Comparison of ENCODE assay signal across 16 cellular contexts in genomic region chr15:31381801-31382692, GRCh38. TPM values are rescaled to one million over a fixed set of nuclear protein-coding genes. Genes with fewer than 3 reads are reported as not detected.
A peak's percentile ranks its signal among the peaks of the same experiment; 100 is the strongest.
DNase-seq lines count a peak whose midpoint lies in the region; ATAC-seq, FAIRE-seq and TF ChIP-seq lines count a peak whose summit lies in the region.
"Had no signal": no experiment of that assay in that cellular context is flagged by ENCODE, and none has a peak within 500 bp of the region (broad histone marks: within the 10 kb centered on the region; RNA-seq: fewer than 3 reads in every experiment).

No MANE protein-coding gene starts in this region.

- no peak for TF ChIP-seq POLR2A in K562 (conservative IDR thresholded peaks at IDR 0.05)

- no peak overlapping the region for H3K27ac ChIP-seq in K562 (ENCODE audit: extremely low read depth, low read depth, low read length)
- H3K27ac ChIP-seq in substantia nigra (ENCODE audit: low read depth, low read length, poor library complexity, severe bottlenecking): peak overlapping the region; percentile 26
- H3K27ac ChIP-seq: ovary had no signal

- POLR2A ChIA-PET in K562 (lab: Yijun Ruan, JAX): interaction anchor here (1.0 kb wide), 1 partner anchor 12 kb away, joined by 3 read pairs; no protein-coding TSS in a partner anchor

- in situ Hi-C loops in K562 (cut with MboI): no loop called here

- TF ChIP-seq RAD21 in K562 (CRISPR knock-in tag; conservative IDR thresholded peaks at IDR 0.05 in 1 of 2, IDR thresholded peaks at IDR 0.05 in 1 of 2): no peak

- no TSS peak for BruUV-seq in K562 (replicated peaks; lab: Mats Ljungman, UMichigan)

- no peaks in the 10 kb centered on the region for H3K27me3 Mint-ChIP-seq in activated naive CD4-positive, alpha-beta T cell treated with anti-CD3 and anti-CD28 coated beads, Interleukin-2, amount 10 ng/mL, durations not matched to agents 7 days and 5 days

- CTCF ChIA-PET in activated naive CD4-positive, alpha-beta T cell treated with anti-CD3 and anti-CD28 coated beads, Interleukin-2, amount 10 ng/mL, durations not matched to agents 7 days and 5 days (lab: Charles Lee): interaction anchor here (1.0 to 1.3 kb wide), 3 partner anchors 17 to 108 kb away, joined by 3 to 4 read pairs (median 3); no protein-coding TSS in a partner anchor
- CTCF ChIA-PET in K562 (lab: Yijun Ruan, JAX; ENCODE audit: low intra/inter-chr PET ratio): no interaction called here

- no peaks in the 10 kb centered on the region for H3K9me1 ChIP-seq in K562 (ENCODE audit: control insufficient read depth, insufficient read depth, low read length)

- no peak for DNase-seq in activated naive CD4-positive, alpha-beta T cell treated with anti-CD3 and anti-CD28 coated beads, Interleukin-2, amount 10 ng/mL, durations not matched to agents 7 days and 5 days
- DNase-seq in activated naive CD4-positive, alpha-beta T cell treated with Interleukin-2 at 50 U/mL for 16 hours: no peak
- DNase-seq in K562 (ENCODE audit: extremely low read depth in 1 of 4, low spot score in 3 of 4): no peak
- peak; percentile 59 for DNase-seq in left lobe of liver (ENCODE audit: low spot score)
- DNase-seq in substantia nigra (lab: John Stamatoyannopoulos, UW): no peak
- DNase-seq in NOMO-1 treated with DMSO at 0.1 percent for 48 hours (lab: John Stamatoyannopoulos, UW; ENCODE audit: unreplicated experiment): no peak
- no peak for DNase-seq in NCI-H446 (lab: John Stamatoyannopoulos, UW)
- no peak for DNase-seq in stimulated activated CD4-positive, alpha-beta T cell treated with anti-CD3 and anti-CD28 coated beads, Interleukin-15, amount 100 ng/mL, for 24 hours
- DNase-seq: DMS153, hippocampal formation, mesenchymal stem cell, MV-4-11 had no signal

- H3K4me1 Mint-ChIP-seq in activated naive CD4-positive, alpha-beta T cell treated with anti-CD3 and anti-CD28 coated beads, Interleukin-2, amount 10 ng/mL, durations not matched to agents 7 days and 5 days: peaks cover 65% of the 10 kb centered on the region

- FAIRE-seq in K562 (lab: Jason Lieb, UNC): no peak
- FAIRE-seq: HTR-8/SVneo had no signal

- no peak overlapping the region for H3K4me2 ChIP-seq in K562 (ENCODE audit: insufficient read depth, low read length)

- TF ChIP-seq CTCF in K562 (IDR thresholded peaks at IDR 0.05 in 2 of 3, conservative IDR thresholded peaks at IDR 0.05 in 1 of 3; ENCODE audit: insufficient read depth in 2 of 3, low read depth in 1 of 3, low read length in 3 of 3): no peak

- H2AFZ ChIP-seq in K562 (ENCODE audit: low read depth, low read length): no peak overlapping the region

- peak; percentile 73 for ATAC-seq in K562
- peak; percentile 68 for ATAC-seq in left lobe of liver

- no peaks in the 10 kb centered on the region for H3K36me3 ChIP-seq in K562 (ENCODE audit: control insufficient read depth, insufficient read depth, low read length)
- H3K36me3 ChIP-seq: cardiac muscle cell, ovary had no signal

- H4K20me1 ChIP-seq in K562 (replicated peaks; ENCODE audit: control insufficient read depth, insufficient read depth, low read length): no peaks in the 10 kb centered on the region

- peaks cover 57% of the 10 kb centered on the region for H3K36me3 Mint-ChIP-seq in activated naive CD4-positive, alpha-beta T cell treated with anti-CD3 and anti-CD28 coated beads, Interleukin-2, amount 10 ng/mL, durations not matched to agents 7 days and 5 days

- peak overlapping the region in 1 of 2 experiments; percentile 52; a peak in 2 of 4 replicates for H3K9ac ChIP-seq in K562 (ENCODE audit: insufficient read depth in 1 of 2, low read depth in 2 of 2, low read length in 2 of 2)

- 38% methylated on average over 10 of the region's 10 CpGs for WGBS in K562 (ENCODE audit: insufficient coverage, low coverage, missing lambda C conversion rate)

- no peaks in the 10 kb centered on the region for H3K9me3 ChIP-seq in K562 (replicated peaks; ENCODE audit: control insufficient read depth, insufficient read depth, low read depth, low read length)
- H3K9me3 ChIP-seq: ovary had no signal

- no peak overlapping the region for H3K4me3 ChIP-seq in K562
- H3K4me3 ChIP-seq: cardiac muscle cell, ovary had no signal

- H3K9me3 Mint-ChIP-seq in activated naive CD4-positive, alpha-beta T cell treated with anti-CD3 and anti-CD28 coated beads, Interleukin-2, amount 10 ng/mL, durations not matched to agents 7 days and 5 days: peaks cover 4% of the 10 kb centered on the region
- H3K9me3 Mint-ChIP-seq: activated T-helper 2 cell treated with anti-CD3 and anti-CD28 coated beads, Interferon-gamma antibody, Interleukin-2, Interleukin-4, amounts not matched to agents 10 μg/mL and 5 μg/mL and 100 μg/mL, durations not matched to agents 14 hours and 24 hours and 36 hours had no signal

- peaks cover 0 to 3% of the 10 kb centered on the region in 2 experiments; a peak in 2 of 5 replicates for H3K27me3 ChIP-seq in K562 (ENCODE audit: control insufficient read depth in 2 of 2, insufficient read depth in 2 of 2, low read length in 2 of 2)
- H3K27me3 ChIP-seq: cardiac muscle cell, ovary had no signal

- intact Hi-C loops in K562 (cut with micrococcal nuclease): no loop called here

- no peak overlapping the region for H3K4me3 Mint-ChIP-seq in activated naive CD4-positive, alpha-beta T cell treated with anti-CD3 and anti-CD28 coated beads, Interleukin-2, amount 10 ng/mL, durations not matched to agents 7 days and 5 days

- H3K27ac Mint-ChIP-seq in activated naive CD4-positive, alpha-beta T cell treated with anti-CD3 and anti-CD28 coated beads, Interleukin-2, amount 10 ng/mL, durations not matched to agents 7 days and 5 days: peak overlapping the region; percentile 28
- H3K27ac Mint-ChIP-seq: activated T-helper 2 cell treated with anti-CD3 and anti-CD28 coated beads, Interferon-gamma antibody, Interleukin-2, Interleukin-4, amounts not matched to agents 10 μg/mL and 5 μg/mL and 100 μg/mL, durations not matched to agents 14 hours and 24 hours and 36 hours had no signal

- H3K4me1 ChIP-seq in K562 (replicated peaks in 1 of 2; ENCODE audit: control insufficient read depth in 2 of 2, insufficient read depth in 2 of 2, low read length in 2 of 2): peaks cover 0 to 12% of the 10 kb centered on the region in 2 experiments; a peak in 3 of 5 replicates

- no peak for TF ChIP-seq EP300 in K562 (IDR thresholded peaks at IDR 0.05; ENCODE audit: low read length)

- H3K79me2 ChIP-seq in K562 (ENCODE audit: control insufficient read depth, insufficient read depth, low read length): no peaks in the 10 kb centered on the region

TF ChIP-seq in K562, 482 proteins besides CTCF, POLR2A, EP300 and RAD21 (continues in another document):
- TF ChIP-seq PBX2 (CRISPR knock-in tag; IDR thresholded peaks at IDR 0.05; ENCODE audit: low read depth): no peak
- TF ChIP-seq PBX2 (tag; conservative IDR thresholded peaks at IDR 0.05; ENCODE audit: low read depth): peak; percentile 63
- TF ChIP-seq, protein P1, sequence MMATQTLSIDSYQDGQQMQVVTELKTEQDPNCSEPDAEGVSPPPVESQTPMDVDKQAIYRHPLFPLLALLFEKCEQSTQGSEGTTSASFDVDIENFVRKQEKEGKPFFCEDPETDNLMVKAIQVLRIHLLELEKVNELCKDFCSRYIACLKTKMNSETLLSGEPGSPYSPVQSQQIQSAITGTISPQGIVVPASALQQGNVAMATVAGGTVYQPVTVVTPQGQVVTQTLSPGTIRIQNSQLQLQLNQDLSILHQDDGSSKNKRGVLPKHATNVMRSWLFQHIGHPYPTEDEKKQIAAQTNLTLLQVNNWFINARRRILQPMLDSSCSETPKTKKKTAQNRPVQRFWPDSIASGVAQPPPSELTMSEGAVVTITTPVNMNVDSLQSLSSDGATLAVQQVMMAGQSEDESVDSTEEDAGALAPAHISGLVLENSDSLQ (IDR thresholded peaks at IDR 0.05): peak; percentile 92
- TF ChIP-seq RBM25 (IDR thresholded peaks at IDR 0.05; ENCODE audit: low read depth, low read length, severe bottlenecking): no peak
- no peak for TF ChIP-seq FOXP1 (CRISPR knock-in tag; IDR thresholded peaks at IDR 0.05)
- TF ChIP-seq MTF1 (CRISPR knock-in tag; IDR thresholded peaks at IDR 0.05; ENCODE audit: borderline replicate concordance): no peak

RNA-seq across cellular contexts. Expression of gene KLF13, which starts 55.4 kb away (rescaled TPM):
- 3.0 and 4.1 TPM in 2 replicates for total RNA-seq in K562 (2011; cell fraction: chromatin; rRNA removed; ENCODE audit: low replicate concordance)
- total RNA-seq in K562 (2011; cell fraction: nucleolus; rRNA removed): 3.0 and 4.2 TPM in 2 replicates
- total RNA-seq in K562 (2011; cell fraction: nucleoplasm; rRNA removed): 6.4 and 7.3 TPM in 2 replicates
- 6.4 and 6.5 TPM in 2 replicates for total RNA-seq in K562 (2014; rRNA removed)
- total RNA-seq in K562 (2014; rRNA removed; fragmentation: Illumina TruSeq; extraction: Trizol): 8.1 and 9.6 TPM in 2 replicates
- 4.5 and 6.1 TPM in 2 replicates for total RNA-seq in K562 (2015; rRNA removed; fragmentation: Illumina TruSeq; extraction: Trizol)
- 10.5 and 13.6 TPM in 2 replicates for total RNA-seq in K562 (2021)
- polyA plus RNA-seq in K562 (2011; rRNA removed): 4.1 and 4.8 TPM in 2 replicates
- polyA plus RNA-seq in K562 (2011; cell fraction: cytosol; rRNA removed): 2.1 and 2.7 TPM in 2 replicates
- 1.3 and 2.2 TPM in 2 replicates for polyA plus RNA-seq in K562 (2011; cell fraction: nucleus; rRNA removed)
- polyA plus RNA-seq in K562 (2012): 6.4 and 7.3 TPM in 2 replicates
- 5.9 TPM in 2 replicates for polyA plus RNA-seq in K562 (2014; fragmentation: Illumina TruSeq; extraction: Trizol)
- 1 to 10 TPM; 1.8 to 2.2 TPM for polyA plus RNA-seq in K562 (2014; fragmentation: Nextera tagmentation; extraction: Ambion mirVana)
- 3.0 and 3.3 TPM in 2 replicates for polyA plus RNA-seq in K562 (2014; rRNA removed)
- polyA minus RNA-seq in K562 (2011; rRNA and poly(A)+ RNA removed): 4.6 and 5.4 TPM in 2 replicates
- 3.5 and 4.4 TPM in 2 replicates for polyA minus RNA-seq in K562 (2011; cell fraction: cytosol; rRNA and poly(A)+ RNA removed)
- polyA minus RNA-seq in K562 (2011; cell fraction: nucleus; rRNA and poly(A)+ RNA removed): 1.00 and 1.3 TPM in 2 replicates
- 91.9 TPM for total RNA-seq in left lobe of liver
